In genomic region chr15:35182841-35183479, GRCh38 we compare ENCODE assay signal across 8 cellular contexts.
DNase-seq lines count a peak whose midpoint lies in the region; ATAC-seq and TF ChIP-seq lines count a peak whose summit lies in the region.

No MANE protein-coding gene starts in this region.

- peaks cover 66% of the 10 kb centered on the region for H3K4me1 ChIP-seq in HUES64 (ENCODE audit: insufficient read depth, low read length)
- peaks cover 51% of the 10 kb centered on the region for H3K4me1 ChIP-seq in iPS-18a (ENCODE audit: control insufficient read depth, low read depth, low read length)
- H3K4me1 ChIP-seq in esophagus squamous epithelium = peaks cover 0 to 4% (median 0%) of the 10 kb centered on the region in 3 donors

- 0 out of 2 replicates have a peak overlapping the region, but pooled peaks have one; percentile 2 for H3K4me3 ChIP-seq in HUES64 (ENCODE audit: low read length)
- H3K4me3 ChIP-seq in iPS-18a (ENCODE audit: low read length) = peak overlapping the region; percentile 45
- H3K4me3 ChIP-seq in esophagus squamous epithelium = no peak overlapping the region

- no peak for DNase-seq in inferior parietal cortex (ENCODE audit: extremely low spot score)
- no peak for DNase-seq in amniotic stem cell (lab: John Stamatoyannopoulos, UW)
- DNase-seq in esophagus squamous epithelium (lab: John Stamatoyannopoulos, UW) = no peak

- H3K36me3 ChIP-seq in HUES64 (ENCODE audit: insufficient read depth, low read length) = no peaks in the 10 kb centered on the region
- H3K36me3 ChIP-seq in iPS-18a (ENCODE audit: control insufficient read depth, low read depth, low read length) = no peaks in the 10 kb centered on the region
- no peaks in the 10 kb centered on the region for H3K36me3 ChIP-seq in esophagus squamous epithelium

- no peak for TF ChIP-seq POLR2A in esophagus squamous epithelium (IDR thresholded peaks at IDR 0.05)

- intact Hi-C loops in esophagus squamous epithelium (cut with DNase I) = no loop called here

- H3K27me3 ChIP-seq in HUES64 (ENCODE audit: insufficient read depth, low read length) (peaks cover 8% of the 10 kb centered on the region; the same call in 1 of the 2 replicates), iPS-18a (ENCODE audit: control insufficient read depth, insufficient read depth, low read length) (peaks cover 19% of the 10 kb centered on the region), esophagus squamous epithelium (no peaks in the 10 kb centered on the region)

- no peak for TF ChIP-seq CTCF in esophagus squamous epithelium (IDR thresholded peaks at IDR 0.05)

- H3K9me3 ChIP-seq in HUES64 (ENCODE audit: insufficient read depth, low read depth, low read length) (no peaks in the 10 kb centered on the region), iPS-18a (ENCODE audit: control insufficient read depth, low read depth, low read length) (no peaks in the 10 kb centered on the region), esophagus squamous epithelium (no peaks in the 10 kb centered on the region)

- no peak overlapping the region for H3K9ac ChIP-seq in HUES64 (ENCODE audit: low read depth, low read length)
- no peak overlapping the region for H3K9ac ChIP-seq in iPS-18a (ENCODE audit: low read length)

- WGBS in HUES64 = 0% methylated on average over 1 of the region's 2 CpGs
- WGBS in esophagus squamous epithelium, 2 donors = 50 to 51% methylated on average over 2 of the region's 2 CpGs

- H3K27ac ChIP-seq in HUES64 (ENCODE audit: low read depth, low read length) = no peak overlapping the region; the same call in 1 of the 2 replicates
- H3K27ac ChIP-seq in iPS-18a (ENCODE audit: low read length) = peak overlapping the region; percentile 4
- H3K27ac ChIP-seq in esophagus squamous epithelium = no peak overlapping the region

- ATAC-seq in GM18873 (IDR thresholded peaks at IDR 0.05; ENCODE audit: low FRiP score, unreplicated experiment) (peak; percentile 86), HG02571 (IDR thresholded peaks at IDR 0.05; ENCODE audit: unreplicated experiment) (peak; percentile 64), esophagus mucosa (no peak)

Comparison
In these comparisons a context has a peak if more than half of its experiments do, and no peak if none do; other contexts are left out.
1. H3K4me3 ChIP-seq: peak in HUES64 (single experiment) and iPS-18a (single experiment); none in esophagus squamous epithelium (0 of 4).